8 cellular contexts compared by ENCODE assay signal in the genomic region with DNA sequence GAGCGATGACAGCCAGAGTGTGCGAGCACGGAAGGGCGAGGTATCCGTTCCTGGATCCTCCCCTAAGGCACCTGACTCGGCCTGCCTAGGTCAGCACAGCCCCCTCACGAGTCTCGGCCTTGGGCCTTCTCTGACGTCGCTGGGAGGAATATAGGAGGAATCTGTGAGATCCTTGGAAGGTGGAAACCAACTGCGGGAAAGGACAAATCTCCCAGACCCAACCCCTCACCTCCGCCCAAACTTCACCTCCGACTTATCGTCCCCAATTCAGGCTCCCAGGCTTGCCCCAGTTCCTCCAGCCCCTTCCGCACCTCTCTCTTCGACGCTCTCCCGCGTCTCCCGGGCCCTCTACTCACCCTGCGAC. TPM values are rescaled to one million over a fixed set of nuclear protein-coding genes. Genes with fewer than 3 reads are reported as not detected.
A peak's percentile ranks its signal among the peaks of the same experiment; 100 is the strongest.
DNase-seq lines count a peak whose midpoint lies in the region; ATAC-seq, FAIRE-seq and TF ChIP-seq lines count a peak whose summit lies in the region.

No MANE protein-coding gene starts in this region.

- H3K4me3 Mint-ChIP-seq in dendritic cell treated with granulocyte-macrophage colony-stimulating factor and Interleukin-4, amounts not matched to agents 40 ng/mL and 50 ng/mL, for 4 days: peak overlapping the region; percentile 99
- H3K4me3 Mint-ChIP-seq in stimulated activated naive CD8-positive, alpha-beta T cell treated with anti-CD3 and anti-CD28 coated beads, Interleukin-15, amount 100 ng/mL, for 72 hours: peak overlapping the region; percentile 93 to 97

- no peaks in the 10 kb centered on the region for H3K9me3 Mint-ChIP-seq in dendritic cell treated with granulocyte-macrophage colony-stimulating factor and Interleukin-4, amounts not matched to agents 40 ng/mL and 50 ng/mL, for 4 days
- no peaks in the 10 kb centered on the region for H3K9me3 Mint-ChIP-seq in stimulated activated naive CD8-positive, alpha-beta T cell treated with anti-CD3 and anti-CD28 coated beads, Interleukin-15, amount 100 ng/mL, for 72 hours

- peak; percentile 27 for ATAC-seq in HG03159 (IDR thresholded peaks at IDR 0.05; ENCODE audit: unreplicated experiment)
- peak; percentile 65 for ATAC-seq in stimulated activated naive CD8-positive, alpha-beta T cell treated with anti-CD3 and anti-CD28 coated beads, Interleukin-15, amount 100 ng/mL, for 72 hours

- peaks cover 50% of the 10 kb centered on the region for H3K36me3 Mint-ChIP-seq in dendritic cell treated with granulocyte-macrophage colony-stimulating factor and Interleukin-4, amounts not matched to agents 40 ng/mL and 50 ng/mL, for 4 days (ENCODE audit: low read depth)

- no peaks in the 10 kb centered on the region for H3K27me3 Mint-ChIP-seq in dendritic cell treated with granulocyte-macrophage colony-stimulating factor and Interleukin-4, amounts not matched to agents 40 ng/mL and 50 ng/mL, for 4 days
- H3K27me3 Mint-ChIP-seq in stimulated activated naive CD8-positive, alpha-beta T cell treated with anti-CD3 and anti-CD28 coated beads, Interleukin-15, amount 100 ng/mL, for 72 hours: no peaks in the 10 kb centered on the region

- H3K27ac Mint-ChIP-seq in dendritic cell treated with granulocyte-macrophage colony-stimulating factor and Interleukin-4, amounts not matched to agents 40 ng/mL and 50 ng/mL, for 4 days: peak overlapping the region; percentile 95
- H3K27ac Mint-ChIP-seq in stimulated activated naive CD8-positive, alpha-beta T cell treated with anti-CD3 and anti-CD28 coated beads, Interleukin-15, amount 100 ng/mL, for 72 hours: peak overlapping the region; percentile 98 to 99

- DNase-seq in GM18507 (ENCODE audit: extremely low spot score, insufficient read length, low read depth) (no peak), lung microvascular endothelial cell (ENCODE audit: low read depth in 2 of 2) (peak; percentile 55 to 66), NCI-H524 treated with DMSO at 0.1 percent for 48 hours (lab: John Stamatoyannopoulos, UW) (no peak), NCI-H2081 treated with DMSO at 0.1 percent for 48 hours (lab: John Stamatoyannopoulos, UW) (no peak)
- DNase-seq in stimulated activated naive CD8-positive, alpha-beta T cell treated with anti-CD3 and anti-CD28 coated beads, Interleukin-15, amount 100 ng/mL, for 72 hours: peak; percentile 23 to 48

- peaks cover 73% of the 10 kb centered on the region for H3K4me1 Mint-ChIP-seq in dendritic cell treated with granulocyte-macrophage colony-stimulating factor and Interleukin-4, amounts not matched to agents 40 ng/mL and 50 ng/mL, for 4 days (ENCODE audit: low read depth)
- peaks cover 36% of the 10 kb centered on the region for H3K4me1 Mint-ChIP-seq in stimulated activated naive CD8-positive, alpha-beta T cell treated with anti-CD3 and anti-CD28 coated beads, Interleukin-15, amount 100 ng/mL, for 72 hours

- H3K4me3 ChIP-seq in WI38 (ENCODE audit: low read depth, low read length): peak overlapping the region; percentile 98

- intact Hi-C loops in dendritic cell treated with granulocyte-macrophage colony-stimulating factor and Interleukin-4, amounts not matched to agents 40 ng/mL and 50 ng/mL, for 4 days (cut with micrococcal nuclease): loop anchor here (2.0 kb wide), 1 partner anchor 32 kb away; the partner anchor contains the start of gene ANP32E

- TF ChIP-seq CTCF in WI38 (IDR thresholded peaks at IDR 0.05; ENCODE audit: low read depth, low read length): no peak

- FAIRE-seq in GM18507 (lab: Jason Lieb, UNC): peak; percentile 9

RNA-seq across cellular contexts. Expression of gene APH1A, which starts 0.5 kb away (rescaled TPM):
- 110 and 128 TPM in 2 replicates for total RNA-seq in lung microvascular endothelial cell

RNA-seq across cellular contexts. Expression of gene C1orf54, which starts 4.3 kb away (rescaled TPM):
- 2.4 and 10.5 TPM in 2 replicates for total RNA-seq in lung microvascular endothelial cell

RNA-seq across cellular contexts. Expression of gene CA14, which starts 10.8 kb away (rescaled TPM):
- not detected in 2 replicates for total RNA-seq in lung microvascular endothelial cell

RNA-seq across cellular contexts. Expression of gene CIART, which starts 14.0 kb away (rescaled TPM):
- 0.44 and 1.4 TPM in 2 replicates for total RNA-seq in lung microvascular endothelial cell

RNA-seq across cellular contexts. Expression of gene MRPS21, which starts 25.3 kb away (rescaled TPM):
- total RNA-seq in lung microvascular endothelial cell: 42.9 and 51.6 TPM in 2 replicates

Comparison
In these comparisons a context has a peak if more than half of its experiments do, and no peak if none do; other contexts are left out.
1. DNase-seq: peak in lung microvascular endothelial cell (2 of 2) and stimulated activated naive CD8-positive, alpha-beta T cell treated with anti-CD3 and anti-CD28 coated beads, Interleukin-15, amount 100 ng/mL, for 72 hours (2 of 2); none in GM18507 (single experiment), NCI-H524 treated with DMSO at 0.1 percent for 48 hours (single experiment) and NCI-H2081 treated with DMSO at 0.1 percent for 48 hours (single experiment).